ENCODE assay signal across 1 cellular context in the genomic region with DNA sequence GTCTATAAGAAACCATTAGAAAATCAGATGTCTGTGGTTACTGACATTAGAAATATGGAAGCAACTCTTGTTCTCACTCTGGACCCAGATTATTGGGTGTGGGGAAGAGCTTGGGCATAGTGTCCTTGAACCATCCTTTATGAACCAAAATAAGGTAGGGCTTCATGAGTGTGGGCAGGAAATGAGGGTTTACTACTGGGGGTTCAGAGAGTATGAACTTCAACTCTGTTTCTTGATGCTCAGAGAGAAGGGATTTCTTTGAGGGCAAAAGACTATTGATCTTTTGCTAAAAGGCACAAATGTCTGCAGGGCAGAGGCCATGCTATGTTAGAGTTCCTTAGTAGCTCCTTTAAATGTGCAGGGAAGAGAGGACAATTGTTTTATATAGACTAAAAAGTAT.
TF ChIP-seq lines count a peak whose summit lies in the region.

No MANE protein-coding gene starts in this region.

TF ChIP-seq in IMR-90, 13 proteins besides CTCF, POLR2A, EP300 and RAD21:
- TF ChIP-seq, protein P1, sequence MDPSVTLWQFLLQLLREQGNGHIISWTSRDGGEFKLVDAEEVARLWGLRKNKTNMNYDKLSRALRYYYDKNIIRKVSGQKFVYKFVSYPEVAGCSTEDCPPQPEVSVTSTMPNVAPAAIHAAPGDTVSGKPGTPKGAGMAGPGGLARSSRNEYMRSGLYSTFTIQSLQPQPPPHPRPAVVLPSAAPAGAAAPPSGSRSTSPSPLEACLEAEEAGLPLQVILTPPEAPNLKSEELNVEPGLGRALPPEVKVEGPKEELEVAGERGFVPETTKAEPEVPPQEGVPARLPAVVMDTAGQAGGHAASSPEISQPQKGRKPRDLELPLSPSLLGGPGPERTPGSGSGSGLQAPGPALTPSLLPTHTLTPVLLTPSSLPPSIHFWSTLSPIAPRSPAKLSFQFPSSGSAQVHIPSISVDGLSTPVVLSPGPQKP (IDR thresholded peaks at IDR 0.05; ENCODE audit: borderline replicate concordance, low read depth, low read length) = no peak
- TF ChIP-seq BHLHE40 (IDR thresholded peaks at IDR 0.05; ENCODE audit: low read depth, low read length) (no peak), RFX5 (IDR thresholded peaks at IDR 0.05; ENCODE audit: low read depth, low read length) (no peak), MXI1 (IDR thresholded peaks at IDR 0.05; ENCODE audit: borderline replicate concordance, low read depth, low read length) (no peak), FOS (IDR thresholded peaks at IDR 0.05; ENCODE audit: low read depth, low read length) (no peak)
